In genomic region chr6:63882208-63882607, GRCh38 we compare ENCODE assay signal across 1 cellular context.
TF ChIP-seq lines count a peak whose summit lies in the region.

No MANE protein-coding gene starts in this region.

TF ChIP-seq in IMR-90, 13 proteins besides CTCF, POLR2A, EP300 and RAD21 (continued from another document):
- TF ChIP-seq, protein P1, sequence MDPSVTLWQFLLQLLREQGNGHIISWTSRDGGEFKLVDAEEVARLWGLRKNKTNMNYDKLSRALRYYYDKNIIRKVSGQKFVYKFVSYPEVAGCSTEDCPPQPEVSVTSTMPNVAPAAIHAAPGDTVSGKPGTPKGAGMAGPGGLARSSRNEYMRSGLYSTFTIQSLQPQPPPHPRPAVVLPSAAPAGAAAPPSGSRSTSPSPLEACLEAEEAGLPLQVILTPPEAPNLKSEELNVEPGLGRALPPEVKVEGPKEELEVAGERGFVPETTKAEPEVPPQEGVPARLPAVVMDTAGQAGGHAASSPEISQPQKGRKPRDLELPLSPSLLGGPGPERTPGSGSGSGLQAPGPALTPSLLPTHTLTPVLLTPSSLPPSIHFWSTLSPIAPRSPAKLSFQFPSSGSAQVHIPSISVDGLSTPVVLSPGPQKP (IDR thresholded peaks at IDR 0.05; ENCODE audit: borderline replicate concordance, low read depth, low read length), result no peak
- TF ChIP-seq, protein P2, sequence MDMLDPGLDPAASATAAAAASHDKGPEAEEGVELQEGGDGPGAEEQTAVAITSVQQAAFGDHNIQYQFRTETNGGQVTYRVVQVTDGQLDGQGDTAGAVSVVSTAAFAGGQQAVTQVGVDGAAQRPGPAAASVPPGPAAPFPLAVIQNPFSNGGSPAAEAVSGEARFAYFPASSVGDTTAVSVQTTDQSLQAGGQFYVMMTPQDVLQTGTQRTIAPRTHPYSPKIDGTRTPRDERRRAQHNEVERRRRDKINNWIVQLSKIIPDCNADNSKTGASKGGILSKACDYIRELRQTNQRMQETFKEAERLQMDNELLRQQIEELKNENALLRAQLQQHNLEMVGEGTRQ (IDR thresholded peaks at IDR 0.05; ENCODE audit: low read depth, low read length), result no peak
